Comparison of ENCODE assay signal across 1 cellular context in the genomic region with DNA sequence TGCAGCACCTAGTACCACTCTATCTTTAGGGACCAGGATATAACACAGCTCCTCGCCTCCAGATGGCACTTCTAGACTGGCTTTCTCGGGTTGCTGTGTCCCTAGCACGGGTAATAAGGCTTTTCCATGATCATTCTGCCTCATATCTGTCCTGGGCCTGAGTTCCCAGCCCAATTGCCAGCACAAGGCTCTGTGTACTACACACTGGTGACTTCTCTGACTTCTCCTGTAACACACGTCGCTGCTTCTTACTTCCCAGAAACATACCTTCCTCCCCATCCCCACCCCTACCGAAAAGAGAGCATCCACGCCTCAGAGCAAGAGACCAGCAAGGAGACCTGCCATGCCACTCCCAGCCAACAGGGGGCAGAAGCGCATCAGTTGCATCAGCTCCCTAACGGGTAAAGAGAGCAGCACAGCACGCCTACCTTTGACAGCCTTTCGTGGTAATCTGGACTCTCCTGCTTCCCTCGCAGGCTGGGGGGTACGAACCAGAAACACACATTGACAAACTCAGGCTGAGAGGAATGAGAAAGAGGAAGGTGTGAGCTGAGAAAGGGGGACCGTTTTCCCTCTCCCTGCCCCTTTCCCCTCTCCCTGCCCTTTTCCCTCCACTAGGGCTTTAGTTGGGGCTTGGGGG.
TF ChIP-seq lines count a peak whose summit lies in the region.

No MANE protein-coding gene starts in this region.

TF ChIP-seq in K562, 482 proteins besides CTCF, POLR2A, EP300 and RAD21 (continues in another document):
- TF ChIP-seq, protein P1, sequence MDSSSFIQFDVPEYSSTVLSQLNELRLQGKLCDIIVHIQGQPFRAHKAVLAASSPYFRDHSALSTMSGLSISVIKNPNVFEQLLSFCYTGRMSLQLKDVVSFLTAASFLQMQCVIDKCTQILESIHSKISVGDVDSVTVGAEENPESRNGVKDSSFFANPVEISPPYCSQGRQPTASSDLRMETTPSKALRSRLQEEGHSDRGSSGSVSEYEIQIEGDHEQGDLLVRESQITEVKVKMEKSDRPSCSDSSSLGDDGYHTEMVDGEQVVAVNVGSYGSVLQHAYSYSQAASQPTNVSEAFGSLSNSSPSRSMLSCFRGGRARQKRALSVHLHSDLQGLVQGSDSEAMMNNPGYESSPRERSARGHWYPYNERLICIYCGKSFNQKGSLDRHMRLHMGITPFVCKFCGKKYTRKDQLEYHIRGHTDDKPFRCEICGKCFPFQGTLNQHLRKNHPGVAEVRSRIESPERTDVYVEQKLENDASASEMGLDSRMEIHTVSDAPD (CRISPR knock-in tag; IDR thresholded peaks at IDR 0.05), result no peak
- TF ChIP-seq POLR2B (IDR thresholded peaks at IDR 0.05; ENCODE audit: low read depth, partially characterized antibody) (peak; percentile 43), RBM25 (IDR thresholded peaks at IDR 0.05; ENCODE audit: low read depth, low read length, severe bottlenecking) (no peak), PTRF (tag; IDR thresholded peaks at IDR 0.05) (no peak), KHSRP (IDR thresholded peaks at IDR 0.05) (no peak), PHF20 (IDR thresholded peaks at IDR 0.05; ENCODE audit: partially characterized antibody) (no peak), SMAD2 (IDR thresholded peaks at IDR 0.05; ENCODE audit: low read depth, low read length) (no peak), NBN (IDR thresholded peaks at IDR 0.05; ENCODE audit: low read depth) (0 out of 2 replicates have a peak, but pooled peaks have one; percentile 71), TCFL5 (CRISPR knock-in tag; conservative IDR thresholded peaks at IDR 0.05) (no peak), CTBP1 (IDR thresholded peaks at IDR 0.05; ENCODE audit: borderline replicate concordance) (peak; percentile 98), WHSC1 (IDR thresholded peaks at IDR 0.05; ENCODE audit: low read length) (no peak), RFX5 (IDR thresholded peaks at IDR 0.05; ENCODE audit: low read depth, low read length) (no peak), TFAM (CRISPR knock-in tag; conservative IDR thresholded peaks at IDR 0.05) (no peak), KAT8 (IDR thresholded peaks at IDR 0.05; ENCODE audit: low read depth) (no peak), LCOR (CRISPR knock-in tag; IDR thresholded peaks at IDR 0.05) (peak; percentile 87; the same call in 1 of the 2 replicates), FOSL1 (tag; conservative IDR thresholded peaks at IDR 0.05) (peak; percentile 35; the same call in 1 of the 2 replicates), HSF4 (CRISPR knock-in tag; IDR thresholded peaks at IDR 0.05; ENCODE audit: borderline replicate concordance) (no peak; the same call in 1 of the 2 replicates), ESRRB (CRISPR knock-in tag; IDR thresholded peaks at IDR 0.05; ENCODE audit: borderline replicate concordance) (no peak), PHTF2 (CRISPR knock-in tag; IDR thresholded peaks at IDR 0.05) (no peak), ZC3H8 (IDR thresholded peaks at IDR 0.05) (no peak), L3MBTL2 (IDR thresholded peaks at IDR 0.05) (peak; percentile 87)
- TF ChIP-seq, protein P2, sequence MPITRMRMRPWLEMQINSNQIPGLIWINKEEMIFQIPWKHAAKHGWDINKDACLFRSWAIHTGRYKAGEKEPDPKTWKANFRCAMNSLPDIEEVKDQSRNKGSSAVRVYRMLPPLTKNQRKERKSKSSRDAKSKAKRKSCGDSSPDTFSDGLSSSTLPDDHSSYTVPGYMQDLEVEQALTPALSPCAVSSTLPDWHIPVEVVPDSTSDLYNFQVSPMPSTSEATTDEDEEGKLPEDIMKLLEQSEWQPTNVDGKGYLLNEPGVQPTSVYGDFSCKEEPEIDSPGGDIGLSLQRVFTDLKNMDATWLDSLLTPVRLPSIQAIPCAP (CRISPR knock-in tag; IDR thresholded peaks at IDR 0.05; ENCODE audit: borderline replicate concordance), result no peak
- TF ChIP-seq, protein P3, sequence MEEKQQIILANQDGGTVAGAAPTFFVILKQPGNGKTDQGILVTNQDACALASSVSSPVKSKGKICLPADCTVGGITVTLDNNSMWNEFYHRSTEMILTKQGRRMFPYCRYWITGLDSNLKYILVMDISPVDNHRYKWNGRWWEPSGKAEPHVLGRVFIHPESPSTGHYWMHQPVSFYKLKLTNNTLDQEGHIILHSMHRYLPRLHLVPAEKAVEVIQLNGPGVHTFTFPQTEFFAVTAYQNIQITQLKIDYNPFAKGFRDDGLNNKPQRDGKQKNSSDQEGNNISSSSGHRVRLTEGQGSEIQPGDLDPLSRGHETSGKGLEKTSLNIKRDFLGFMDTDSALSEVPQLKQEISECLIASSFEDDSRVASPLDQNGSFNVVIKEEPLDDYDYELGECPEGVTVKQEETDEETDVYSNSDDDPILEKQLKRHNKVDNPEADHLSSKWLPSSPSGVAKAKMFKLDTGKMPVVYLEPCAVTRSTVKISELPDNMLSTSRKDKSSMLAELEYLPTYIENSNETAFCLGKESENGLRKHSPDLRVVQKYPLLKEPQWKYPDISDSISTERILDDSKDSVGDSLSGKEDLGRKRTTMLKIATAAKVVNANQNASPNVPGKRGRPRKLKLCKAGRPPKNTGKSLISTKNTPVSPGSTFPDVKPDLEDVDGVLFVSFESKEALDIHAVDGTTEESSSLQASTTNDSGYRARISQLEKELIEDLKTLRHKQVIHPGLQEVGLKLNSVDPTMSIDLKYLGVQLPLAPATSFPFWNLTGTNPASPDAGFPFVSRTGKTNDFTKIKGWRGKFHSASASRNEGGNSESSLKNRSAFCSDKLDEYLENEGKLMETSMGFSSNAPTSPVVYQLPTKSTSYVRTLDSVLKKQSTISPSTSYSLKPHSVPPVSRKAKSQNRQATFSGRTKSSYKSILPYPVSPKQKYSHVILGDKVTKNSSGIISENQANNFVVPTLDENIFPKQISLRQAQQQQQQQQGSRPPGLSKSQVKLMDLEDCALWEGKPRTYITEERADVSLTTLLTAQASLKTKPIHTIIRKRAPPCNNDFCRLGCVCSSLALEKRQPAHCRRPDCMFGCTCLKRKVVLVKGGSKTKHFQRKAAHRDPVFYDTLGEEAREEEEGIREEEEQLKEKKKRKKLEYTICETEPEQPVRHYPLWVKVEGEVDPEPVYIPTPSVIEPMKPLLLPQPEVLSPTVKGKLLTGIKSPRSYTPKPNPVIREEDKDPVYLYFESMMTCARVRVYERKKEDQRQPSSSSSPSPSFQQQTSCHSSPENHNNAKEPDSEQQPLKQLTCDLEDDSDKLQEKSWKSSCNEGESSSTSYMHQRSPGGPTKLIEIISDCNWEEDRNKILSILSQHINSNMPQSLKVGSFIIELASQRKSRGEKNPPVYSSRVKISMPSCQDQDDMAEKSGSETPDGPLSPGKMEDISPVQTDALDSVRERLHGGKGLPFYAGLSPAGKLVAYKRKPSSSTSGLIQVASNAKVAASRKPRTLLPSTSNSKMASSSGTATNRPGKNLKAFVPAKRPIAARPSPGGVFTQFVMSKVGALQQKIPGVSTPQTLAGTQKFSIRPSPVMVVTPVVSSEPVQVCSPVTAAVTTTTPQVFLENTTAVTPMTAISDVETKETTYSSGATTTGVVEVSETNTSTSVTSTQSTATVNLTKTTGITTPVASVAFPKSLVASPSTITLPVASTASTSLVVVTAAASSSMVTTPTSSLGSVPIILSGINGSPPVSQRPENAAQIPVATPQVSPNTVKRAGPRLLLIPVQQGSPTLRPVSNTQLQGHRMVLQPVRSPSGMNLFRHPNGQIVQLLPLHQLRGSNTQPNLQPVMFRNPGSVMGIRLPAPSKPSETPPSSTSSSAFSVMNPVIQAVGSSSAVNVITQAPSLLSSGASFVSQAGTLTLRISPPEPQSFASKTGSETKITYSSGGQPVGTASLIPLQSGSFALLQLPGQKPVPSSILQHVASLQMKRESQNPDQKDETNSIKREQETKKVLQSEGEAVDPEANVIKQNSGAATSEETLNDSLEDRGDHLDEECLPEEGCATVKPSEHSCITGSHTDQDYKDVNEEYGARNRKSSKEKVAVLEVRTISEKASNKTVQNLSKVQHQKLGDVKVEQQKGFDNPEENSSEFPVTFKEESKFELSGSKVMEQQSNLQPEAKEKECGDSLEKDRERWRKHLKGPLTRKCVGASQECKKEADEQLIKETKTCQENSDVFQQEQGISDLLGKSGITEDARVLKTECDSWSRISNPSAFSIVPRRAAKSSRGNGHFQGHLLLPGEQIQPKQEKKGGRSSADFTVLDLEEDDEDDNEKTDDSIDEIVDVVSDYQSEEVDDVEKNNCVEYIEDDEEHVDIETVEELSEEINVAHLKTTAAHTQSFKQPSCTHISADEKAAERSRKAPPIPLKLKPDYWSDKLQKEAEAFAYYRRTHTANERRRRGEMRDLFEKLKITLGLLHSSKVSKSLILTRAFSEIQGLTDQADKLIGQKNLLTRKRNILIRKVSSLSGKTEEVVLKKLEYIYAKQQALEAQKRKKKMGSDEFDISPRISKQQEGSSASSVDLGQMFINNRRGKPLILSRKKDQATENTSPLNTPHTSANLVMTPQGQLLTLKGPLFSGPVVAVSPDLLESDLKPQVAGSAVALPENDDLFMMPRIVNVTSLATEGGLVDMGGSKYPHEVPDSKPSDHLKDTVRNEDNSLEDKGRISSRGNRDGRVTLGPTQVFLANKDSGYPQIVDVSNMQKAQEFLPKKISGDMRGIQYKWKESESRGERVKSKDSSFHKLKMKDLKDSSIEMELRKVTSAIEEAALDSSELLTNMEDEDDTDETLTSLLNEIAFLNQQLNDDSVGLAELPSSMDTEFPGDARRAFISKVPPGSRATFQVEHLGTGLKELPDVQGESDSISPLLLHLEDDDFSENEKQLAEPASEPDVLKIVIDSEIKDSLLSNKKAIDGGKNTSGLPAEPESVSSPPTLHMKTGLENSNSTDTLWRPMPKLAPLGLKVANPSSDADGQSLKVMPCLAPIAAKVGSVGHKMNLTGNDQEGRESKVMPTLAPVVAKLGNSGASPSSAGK (IDR thresholded peaks at IDR 0.05), result peak; percentile 87
- TF ChIP-seq, protein P4, sequence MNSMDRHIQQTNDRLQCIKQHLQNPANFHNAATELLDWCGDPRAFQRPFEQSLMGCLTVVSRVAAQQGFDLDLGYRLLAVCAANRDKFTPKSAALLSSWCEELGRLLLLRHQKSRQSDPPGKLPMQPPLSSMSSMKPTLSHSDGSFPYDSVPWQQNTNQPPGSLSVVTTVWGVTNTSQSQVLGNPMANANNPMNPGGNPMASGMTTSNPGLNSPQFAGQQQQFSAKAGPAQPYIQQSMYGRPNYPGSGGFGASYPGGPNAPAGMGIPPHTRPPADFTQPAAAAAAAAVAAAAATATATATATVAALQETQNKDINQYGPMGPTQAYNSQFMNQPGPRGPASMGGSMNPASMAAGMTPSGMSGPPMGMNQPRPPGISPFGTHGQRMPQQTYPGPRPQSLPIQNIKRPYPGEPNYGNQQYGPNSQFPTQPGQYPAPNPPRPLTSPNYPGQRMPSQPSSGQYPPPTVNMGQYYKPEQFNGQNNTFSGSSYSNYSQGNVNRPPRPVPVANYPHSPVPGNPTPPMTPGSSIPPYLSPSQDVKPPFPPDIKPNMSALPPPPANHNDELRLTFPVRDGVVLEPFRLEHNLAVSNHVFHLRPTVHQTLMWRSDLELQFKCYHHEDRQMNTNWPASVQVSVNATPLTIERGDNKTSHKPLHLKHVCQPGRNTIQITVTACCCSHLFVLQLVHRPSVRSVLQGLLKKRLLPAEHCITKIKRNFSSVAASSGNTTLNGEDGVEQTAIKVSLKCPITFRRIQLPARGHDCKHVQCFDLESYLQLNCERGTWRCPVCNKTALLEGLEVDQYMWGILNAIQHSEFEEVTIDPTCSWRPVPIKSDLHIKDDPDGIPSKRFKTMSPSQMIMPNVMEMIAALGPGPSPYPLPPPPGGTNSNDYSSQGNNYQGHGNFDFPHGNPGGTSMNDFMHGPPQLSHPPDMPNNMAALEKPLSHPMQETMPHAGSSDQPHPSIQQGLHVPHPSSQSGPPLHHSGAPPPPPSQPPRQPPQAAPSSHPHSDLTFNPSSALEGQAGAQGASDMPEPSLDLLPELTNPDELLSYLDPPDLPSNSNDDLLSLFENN (IDR thresholded peaks at IDR 0.05; ENCODE audit: low read depth in 2 of 2, low read length in 2 of 2), result peak in 1 of 2 experiments; percentile 41; a peak in 1 of 4 replicates
- TF ChIP-seq, protein P5, sequence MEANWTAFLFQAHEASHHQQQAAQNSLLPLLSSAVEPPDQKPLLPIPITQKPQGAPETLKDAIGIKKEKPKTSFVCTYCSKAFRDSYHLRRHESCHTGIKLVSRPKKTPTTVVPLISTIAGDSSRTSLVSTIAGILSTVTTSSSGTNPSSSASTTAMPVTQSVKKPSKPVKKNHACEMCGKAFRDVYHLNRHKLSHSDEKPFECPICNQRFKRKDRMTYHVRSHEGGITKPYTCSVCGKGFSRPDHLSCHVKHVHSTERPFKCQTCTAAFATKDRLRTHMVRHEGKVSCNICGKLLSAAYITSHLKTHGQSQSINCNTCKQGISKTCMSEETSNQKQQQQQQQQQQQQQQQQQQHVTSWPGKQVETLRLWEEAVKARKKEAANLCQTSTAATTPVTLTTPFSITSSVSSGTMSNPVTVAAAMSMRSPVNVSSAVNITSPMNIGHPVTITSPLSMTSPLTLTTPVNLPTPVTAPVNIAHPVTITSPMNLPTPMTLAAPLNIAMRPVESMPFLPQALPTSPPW (CRISPR knock-in tag; IDR thresholded peaks at IDR 0.05), result peak; percentile 33; the same call in 1 of the 2 replicates
- TF ChIP-seq, protein P6, sequence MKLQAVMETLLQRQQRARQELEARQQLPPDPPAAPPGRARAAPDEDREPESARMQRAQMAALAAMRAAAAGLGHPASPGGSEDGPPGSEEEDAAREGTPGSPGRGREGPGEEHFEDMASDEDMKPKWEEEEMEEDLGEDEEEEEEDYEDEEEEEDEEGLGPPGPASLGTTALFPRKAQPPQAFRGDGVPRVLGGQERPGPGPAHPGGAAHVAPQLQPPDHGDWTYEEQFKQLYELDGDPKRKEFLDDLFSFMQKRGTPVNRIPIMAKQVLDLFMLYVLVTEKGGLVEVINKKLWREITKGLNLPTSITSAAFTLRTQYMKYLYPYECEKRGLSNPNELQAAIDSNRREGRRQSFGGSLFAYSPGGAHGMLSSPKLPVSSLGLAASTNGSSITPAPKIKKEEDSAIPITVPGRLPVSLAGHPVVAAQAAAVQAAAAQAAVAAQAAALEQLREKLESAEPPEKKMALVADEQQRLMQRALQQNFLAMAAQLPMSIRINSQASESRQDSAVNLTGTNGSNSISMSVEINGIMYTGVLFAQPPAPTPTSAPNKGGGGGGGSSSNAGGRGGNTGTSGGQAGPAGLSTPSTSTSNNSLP (IDR thresholded peaks at IDR 0.05; ENCODE audit: borderline replicate concordance, low read depth, low read length), result no peak
- TF ChIP-seq, protein P7, sequence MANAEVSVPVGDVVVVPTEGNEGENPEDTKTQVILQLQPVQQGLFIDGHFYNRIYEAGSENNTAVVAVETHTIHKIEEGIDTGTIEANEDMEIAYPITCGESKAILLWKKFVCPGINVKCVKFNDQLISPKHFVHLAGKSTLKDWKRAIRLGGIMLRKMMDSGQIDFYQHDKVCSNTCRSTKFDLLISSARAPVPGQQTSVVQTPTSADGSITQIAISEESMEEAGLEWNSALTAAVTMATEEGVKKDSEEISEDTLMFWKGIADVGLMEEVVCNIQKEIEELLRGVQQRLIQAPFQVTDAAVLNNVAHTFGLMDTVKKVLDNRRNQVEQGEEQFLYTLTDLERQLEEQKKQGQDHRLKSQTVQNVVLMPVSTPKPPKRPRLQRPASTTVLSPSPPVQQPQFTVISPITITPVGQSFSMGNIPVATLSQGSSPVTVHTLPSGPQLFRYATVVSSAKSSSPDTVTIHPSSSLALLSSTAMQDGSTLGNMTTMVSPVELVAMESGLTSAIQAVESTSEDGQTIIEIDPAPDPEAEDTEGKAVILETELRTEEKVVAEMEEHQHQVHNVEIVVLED (CRISPR knock-in tag; IDR thresholded peaks at IDR 0.05), result no peak
- TF ChIP-seq, protein P8, sequence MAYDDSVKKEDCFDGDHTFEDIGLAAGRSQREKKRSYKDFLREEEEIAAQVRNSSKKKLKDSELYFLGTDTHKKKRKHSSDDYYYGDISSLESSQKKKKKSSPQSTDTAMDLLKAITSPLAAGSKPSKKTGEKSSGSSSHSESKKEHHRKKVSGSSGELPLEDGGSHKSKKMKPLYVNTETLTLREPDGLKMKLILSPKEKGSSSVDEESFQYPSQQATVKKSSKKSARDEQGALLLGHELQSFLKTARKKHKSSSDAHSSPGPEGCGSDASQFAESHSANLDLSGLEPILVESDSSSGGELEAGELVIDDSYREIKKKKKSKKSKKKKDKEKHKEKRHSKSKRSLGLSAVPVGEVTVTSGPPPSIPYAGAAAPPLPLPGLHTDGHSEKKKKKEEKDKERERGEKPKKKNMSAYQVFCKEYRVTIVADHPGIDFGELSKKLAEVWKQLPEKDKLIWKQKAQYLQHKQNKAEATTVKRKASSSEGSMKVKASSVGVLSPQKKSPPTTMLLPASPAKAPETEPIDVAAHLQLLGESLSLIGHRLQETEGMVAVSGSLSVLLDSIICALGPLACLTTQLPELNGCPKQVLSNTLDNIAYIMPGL (CRISPR knock-in tag; IDR thresholded peaks at IDR 0.05), result no peak
